Comparison of ENCODE assay signal across 31 cellular contexts in genomic region chr20:18742841-18743240, GRCh38.
"Had no signal": no experiment of that assay in that cellular context is flagged by ENCODE, and none has a peak within 500 bp of the region (broad histone marks: within the 10 kb centered on the region; RNA-seq: fewer than 3 reads in every experiment).

No MANE protein-coding gene starts in this region.

- DNase-seq: activated B cell treated with CpG ODN at 0.5 μM for 24 hours; activated CD4-positive, alpha-beta memory T cell treated with anti-CD3 and anti-CD28 coated beads for 36 hours; activated CD4-positive, alpha-beta T cell treated with anti-CD3 and anti-CD28 coated beads for 48 hours; activated CD8-positive, alpha-beta memory T cell treated with anti-CD3 and anti-CD28 coated beads, Interleukin-2, amount 10 ng/mL, durations not matched to agents 7 days and 5 days; activated CD8-positive, alpha-beta memory T cell treated with anti-CD3 and anti-CD28 coated beads, Interleukin-2, amount 50 U/mL, for 4 hours; activated CD8-positive, alpha-beta T cell treated with anti-CD3 and anti-CD28 coated beads, Interleukin-2, amount 10 ng/mL, durations not matched to agents 7 days and 5 days; activated effector memory CD4-positive, alpha-beta T cell treated with anti-CD3 and anti-CD28 coated beads, Interleukin-2, amount 50 U/mL, for 16 hours; activated naive CD4-positive, alpha-beta T cell treated with anti-CD3 and anti-CD28 coated beads for 36 hours; activated naive CD8-positive, alpha-beta T cell treated with anti-CD3 and anti-CD28 coated beads for 36 hours; activated naive CD8-positive, alpha-beta T cell treated with anti-CD3 and anti-CD28 coated beads, Interleukin-2, amount 50 U/mL, for 24 hours; activated T-cell treated with anti-CD3 and anti-CD28 coated beads, Interleukin-2, amount 50 U/mL, for 1 hour; activated T-cell treated with anti-CD3 and anti-CD28 coated beads, Interleukin-2, amount 50 U/mL, for 48 hours; adrenal gland; central memory CD4-positive, alpha-beta T cell; cerebellar nuclear complex; dorsolateral prefrontal cortex; effector memory CD4-positive, alpha-beta T cell; endodermal cell; foreskin keratinocyte; gastrocnemius medialis; glutamatergic neuron; heart left ventricle; T-helper 2 cell; WERI-Rb-1 had no signal

- H3K36me3 ChIP-seq: adrenal gland, breast epithelium, cardiac muscle cell, WERI-Rb-1 had no signal

- H3K4me1 ChIP-seq: breast epithelium, foreskin keratinocyte, gastrocnemius medialis had no signal

- H3K27me3 ChIP-seq: adrenal gland, ascending aorta, breast epithelium, cardiac muscle cell, dorsolateral prefrontal cortex, foreskin keratinocyte, gastrocnemius medialis, heart left ventricle had no signal

- H3K4me3 ChIP-seq: adrenal gland, ascending aorta, breast epithelium, cardiac muscle cell, coronary artery, dorsolateral prefrontal cortex, gastrocnemius medialis, heart left ventricle had no signal

- H3K9me3 ChIP-seq: adrenal gland, ascending aorta, breast epithelium, gastrocnemius medialis, heart left ventricle had no signal

- H3K27ac ChIP-seq: adrenal gland, ascending aorta, breast epithelium, cardiac muscle cell, coronary artery, dorsolateral prefrontal cortex, foreskin keratinocyte, gastrocnemius medialis, heart left ventricle, WERI-Rb-1 had no signal

- FAIRE-seq: TTC549 had no signal

- ATAC-seq: activated CD4-positive, CD25-positive, alpha-beta regulatory T cell treated with anti-CD3 and anti-CD28 coated beads, Interleukin-2, amount 50 U/mL, for 24 hours; activated CD8-positive, alpha-beta memory T cell treated with anti-CD3 and anti-CD28 coated beads, Interleukin-2, amount 10 ng/mL, durations not matched to agents 7 days and 5 days; activated CD8-positive, alpha-beta T cell treated with anti-CD3 and anti-CD28 coated beads, Interleukin-2, amount 10 ng/mL, durations not matched to agents 7 days and 5 days; activated naive CD8-positive, alpha-beta T cell treated with anti-CD3 and anti-CD28 coated beads, Interleukin-2, amount 50 U/mL, for 24 hours; esophagus mucosa; foreskin keratinocyte; gastrocnemius medialis; heart left ventricle had no signal
